Comparison of ENCODE assay signal across 10 cellular contexts in the genomic region with DNA sequence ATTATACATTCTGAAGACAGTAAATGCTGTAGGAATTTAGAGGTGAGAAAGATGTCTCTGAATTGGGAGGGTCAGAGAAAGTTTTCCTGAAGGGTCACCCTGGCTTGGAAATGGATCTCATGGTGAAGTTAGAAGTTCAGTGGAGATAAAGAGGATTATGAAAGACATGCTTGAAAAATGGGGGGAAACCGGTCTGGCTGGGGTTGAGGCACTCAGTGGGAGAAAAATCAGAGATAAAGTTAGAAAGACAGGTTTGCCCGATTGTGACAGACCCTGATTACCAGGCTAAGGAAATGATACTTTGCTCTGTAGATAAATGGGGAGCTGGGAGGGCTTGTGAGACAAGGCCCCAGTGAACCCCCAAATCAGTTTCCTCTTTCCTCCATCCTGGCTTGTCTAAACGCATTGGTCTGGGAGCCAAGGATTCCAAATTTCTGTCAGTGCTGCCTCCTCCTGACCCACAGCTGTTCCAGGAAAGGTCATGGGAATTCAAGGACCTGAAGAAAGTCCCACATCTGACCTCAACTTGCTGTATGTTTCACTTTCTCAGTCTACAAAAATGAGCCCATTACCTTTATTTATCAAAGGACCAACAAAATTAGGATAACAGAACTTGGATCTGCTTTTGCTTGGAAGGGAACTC. TPM values are rescaled to one million over a fixed set of nuclear protein-coding genes. Genes with fewer than 3 reads are reported as not detected.
DNase-seq lines count a peak whose midpoint lies in the region; ATAC-seq, FAIRE-seq and TF ChIP-seq lines count a peak whose summit lies in the region.
"Had no signal": no experiment of that assay in that cellular context is flagged by ENCODE, and none has a peak within 500 bp of the region (broad histone marks: within the 10 kb centered on the region; RNA-seq: fewer than 3 reads in every experiment).

No MANE protein-coding gene starts in this region.

- H3K14ac ChIP-seq in mesenchymal stem cell (ENCODE audit: low read length in 2 of 2): no peak overlapping the region

- H2AFZ ChIP-seq in mesenchymal stem cell (ENCODE audit: low read depth, low read length): no peak overlapping the region

- H4K91ac ChIP-seq in mesenchymal stem cell (ENCODE audit: low read length): no peak overlapping the region

- H3K27me3 ChIP-seq in dorsolateral prefrontal cortex (no peaks in the 10 kb centered on the region), mesenchymal stem cell (ENCODE audit: control insufficient read depth in 1 of 2, insufficient read depth in 1 of 2, low read length in 2 of 2) (peaks cover 18 to 24% of the 10 kb centered on the region in 2 experiments)

- H3K4me3 ChIP-seq in dorsolateral prefrontal cortex (peak overlapping the region in 33 of 59 donors; percentile 2 to 51 (median 22)), mesenchymal stem cell (ENCODE audit: insufficient read depth in 1 of 2, low read depth in 1 of 2, low read length in 2 of 2) (no peak overlapping the region)

- H2BK5ac ChIP-seq in mesenchymal stem cell (ENCODE audit: low read depth, low read length, poor library complexity, severe bottlenecking): no peak overlapping the region

- peak in 3 of 56 donors; percentile 10 to 22 (median 14) for TF ChIP-seq CTCF in dorsolateral prefrontal cortex (IDR thresholded peaks at IDR 0.05 in 54 of 56, conservative IDR thresholded peaks at IDR 0.05 in 2 of 56; ENCODE audit: low read depth in 1 of 56, partially characterized antibody in 56 of 56)

- ATAC-seq in GM21367 (IDR thresholded peaks at IDR 0.05; ENCODE audit: unreplicated experiment) (no peak), GM21529 (IDR thresholded peaks at IDR 0.05; ENCODE audit: unreplicated experiment) (no peak)

- H3K4me2 ChIP-seq in mesenchymal stem cell (ENCODE audit: low read length, poor library complexity, severe bottlenecking): no peak overlapping the region

- no peak overlapping the region for H2BK12ac ChIP-seq in mesenchymal stem cell (ENCODE audit: low read length in 2 of 2)

- H2BK120ac ChIP-seq in mesenchymal stem cell (ENCODE audit: low read depth, low read length): no peak overlapping the region

- intact Hi-C loops in dorsolateral prefrontal cortex (cut with DNase I): loop anchor here (1.0 kb wide), 2 partner anchors 12 to 14 kb away; no protein-coding TSS in a partner anchor

- no peak for DNase-seq in dorsolateral prefrontal cortex
- DNase-seq in mesenchymal stem cell: peak; percentile 38
- no peak for DNase-seq in HTR-8/SVneo (ENCODE audit: insufficient read length, low spot score)
- DNase-seq: activated CD4-positive, alpha-beta T cell treated with anti-CD3 and anti-CD28 coated beads for 48 hours; KG1; NCI-H345 had no signal

- no peaks in the 10 kb centered on the region for H3K36me3 ChIP-seq in mesenchymal stem cell (ENCODE audit: control insufficient read depth in 1 of 2, insufficient read depth in 2 of 2, low read depth in 1 of 2, low read length in 2 of 2)

- H2AK5ac ChIP-seq in mesenchymal stem cell (ENCODE audit: low read length, severe bottlenecking): no peak overlapping the region

- no peak overlapping the region for H4K8ac ChIP-seq in mesenchymal stem cell (ENCODE audit: low read length)

- no peak overlapping the region for H3K18ac ChIP-seq in mesenchymal stem cell (ENCODE audit: low read depth in 1 of 2, low read length in 2 of 2)

- peak overlapping the region; percentile 31 to 98 (median 92) for H3K27ac ChIP-seq in dorsolateral prefrontal cortex
- no peak overlapping the region for H3K27ac ChIP-seq in mesenchymal stem cell (ENCODE audit: low read length, poor library complexity, severe bottlenecking)
- H3K27ac ChIP-seq in temporal lobe (ENCODE audit: low read depth, low read length): peak overlapping the region; percentile 95

- H3K79me1 ChIP-seq in mesenchymal stem cell (replicated peaks; ENCODE audit: low read length, poor library complexity, severe bottlenecking): no peaks in the 10 kb centered on the region

- H3K4me1 ChIP-seq in mesenchymal stem cell (ENCODE audit: control insufficient read depth, insufficient read depth, low read depth, low read length): peaks cover 7% of the 10 kb centered on the region

- H3K9ac ChIP-seq in mesenchymal stem cell (ENCODE audit: low read length): peak overlapping the region; percentile 43

- no peak for FAIRE-seq in HTR-8/SVneo (lab: Jason Lieb, UNC)
- FAIRE-seq: GM12892 had no signal

- no peak overlapping the region for H3K23ac ChIP-seq in mesenchymal stem cell (ENCODE audit: low read length in 2 of 2)

- H3K9me3 ChIP-seq in mesenchymal stem cell (ENCODE audit: control insufficient read depth, low read length): no peaks in the 10 kb centered on the region

- 88% methylated on average over 3 of the region's 3 CpGs for WGBS in mesenchymal stem cell

- no peak overlapping the region for H3K4ac ChIP-seq in mesenchymal stem cell (ENCODE audit: low read depth in 1 of 2, low read length in 2 of 2)

- no peak overlapping the region for H2BK15ac ChIP-seq in mesenchymal stem cell (ENCODE audit: low read depth, poor library complexity, severe bottlenecking)

RNA-seq across cellular contexts. Expression of a gene that starts 3.6 kb away (rescaled TPM):
- under 1 TPM in 2 of 120 experiments, not detected in 118; 0.53 to 0.96 TPM for total RNA-seq in dorsolateral prefrontal cortex
- not detected for polyA plus RNA-seq in mesenchymal stem cell (2013, experiment 1 of 2)
- not detected for polyA plus RNA-seq in mesenchymal stem cell (2013, experiment 2 of 2)
- not detected for total RNA-seq in temporal lobe

RNA-seq across cellular contexts. Expression of a gene that starts 3.9 kb away (rescaled TPM):
- under 1 TPM in 1 of 120 experiments, not detected in 119; 0.35 TPM for total RNA-seq in dorsolateral prefrontal cortex
- polyA plus RNA-seq in mesenchymal stem cell (2013, experiment 1 of 2): not detected
- polyA plus RNA-seq in mesenchymal stem cell (2013, experiment 2 of 2): not detected
- total RNA-seq in temporal lobe: not detected

RNA-seq across cellular contexts. Expression of a gene that starts 8.5 kb away (rescaled TPM):
- total RNA-seq in dorsolateral prefrontal cortex: 1 to 10 TPM in 10 of 120 experiments, under 1 TPM in 18, not detected in 92; 0.29 to 2.2 (median 0.78) TPM
- not detected for polyA plus RNA-seq in mesenchymal stem cell (2013, experiment 1 of 2)
- polyA plus RNA-seq in mesenchymal stem cell (2013, experiment 2 of 2): not detected
- not detected for total RNA-seq in temporal lobe

RNA-seq across cellular contexts. Expression of a gene that starts 13.7 kb away (rescaled TPM):
- total RNA-seq in dorsolateral prefrontal cortex (1,000 to 10,000 TPM in 53 of 120 experiments, 100 to 1,000 TPM in 67; 513 to 2,446 (median 961) TPM), temporal lobe (117 TPM)
- polyA plus RNA-seq in mesenchymal stem cell (2013, experiment 1 of 2): 1.4 TPM
- 1.6 TPM for polyA plus RNA-seq in mesenchymal stem cell (2013, experiment 2 of 2)

RNA-seq across cellular contexts. Expression of a gene that starts 19.1 kb away (rescaled TPM):
- total RNA-seq in dorsolateral prefrontal cortex: not detected
- polyA plus RNA-seq in mesenchymal stem cell (2013, experiment 1 of 2): not detected
- not detected for polyA plus RNA-seq in mesenchymal stem cell (2013, experiment 2 of 2)
- not detected for total RNA-seq in temporal lobe

Comparison
In these comparisons a context has a peak if more than half of its experiments do, and no peak if none do; other contexts are left out.
1. H3K4me3 ChIP-seq: peak in dorsolateral prefrontal cortex (33 of 59); none in mesenchymal stem cell (0 of 2).